17 cellular contexts compared by ENCODE assay signal in the genomic region with DNA sequence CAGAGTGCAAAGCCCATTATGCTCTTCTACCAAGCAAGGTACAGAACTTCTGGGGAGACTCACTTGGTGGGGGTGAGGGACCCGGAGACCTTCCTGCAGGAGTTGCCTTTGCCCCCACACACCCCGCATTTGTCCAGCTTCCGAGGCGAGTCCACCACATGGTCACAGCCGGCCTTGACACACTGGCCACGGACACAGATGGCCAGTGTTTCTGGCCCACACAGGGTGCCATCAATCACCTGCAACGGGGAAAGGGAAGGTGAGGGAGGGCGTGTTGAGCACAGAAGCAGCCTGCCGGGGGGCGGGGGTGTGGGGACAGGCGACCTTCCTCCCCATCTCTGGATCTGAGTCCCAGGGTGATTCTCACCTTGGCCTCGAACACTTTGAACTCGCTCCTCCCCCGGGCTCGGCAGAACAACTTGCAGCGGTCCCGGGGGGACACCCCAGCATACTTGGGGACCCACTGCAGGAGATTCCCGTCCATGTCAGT. TPM values are rescaled to one million over a fixed set of nuclear protein-coding genes. Genes with fewer than 3 reads are reported as not detected.
DNase-seq lines count a peak whose midpoint lies in the region; ATAC-seq and TF ChIP-seq lines count a peak whose summit lies in the region.
"Had no signal": no experiment of that assay in that cellular context is flagged by ENCODE, and none has a peak within 500 bp of the region (broad histone marks: within the 10 kb centered on the region; RNA-seq: fewer than 3 reads in every experiment).

No MANE protein-coding gene starts in this region.

- H3K9me3 ChIP-seq in right atrium auricular region: no peaks in the 10 kb centered on the region
- H3K9me3 ChIP-seq in muscle layer of colon (ENCODE audit: low read length): no peaks in the 10 kb centered on the region

- intact Hi-C loops in Right ventricle myocardium superior (cut with DNase I): no loop called here

- TF ChIP-seq CTCF in right atrium auricular region (IDR thresholded peaks at IDR 0.05): no peak

- H3K4me1 ChIP-seq in right atrium auricular region: peaks cover 0 to 42% of the 10 kb centered on the region in 2 donors
- H3K4me1 ChIP-seq in muscle layer of colon (ENCODE audit: insufficient read depth, low read length): peaks cover 56% of the 10 kb centered on the region

- H3K9ac ChIP-seq in muscle layer of colon (ENCODE audit: low read length): no peak overlapping the region

- ATAC-seq in Right ventricle myocardium superior (ENCODE audit: poor library complexity) (no peak), GM21367 (IDR thresholded peaks at IDR 0.05; ENCODE audit: unreplicated experiment) (no peak), HG03025 (IDR thresholded peaks at IDR 0.05; ENCODE audit: low FRiP score, unreplicated experiment) (no peak)

- H3K27me3 ChIP-seq in right atrium auricular region: no peaks in the 10 kb centered on the region
- no peaks in the 10 kb centered on the region for H3K27me3 ChIP-seq in muscle layer of colon (ENCODE audit: control insufficient read depth in 1 of 2, insufficient read depth in 2 of 2, low read length in 2 of 2)

- DNase-seq in right atrium auricular region (ENCODE audit: low spot score) (no peak), Right ventricle myocardium superior (no peak), glomerular visceral epithelial cell (ENCODE audit: extremely low spot score) (no peak), NCI-H1436 (lab: John Stamatoyannopoulos, UW) (no peak)
- DNase-seq: H9, Karpas-422, MM.1S, NCI-H1105 treated with DMSO at 0.1 percent for 48 hours, NCI-H1930, NCI-H2171, NCI-H510A had no signal

- H3K4me3 ChIP-seq in right atrium auricular region (no peak overlapping the region), muscle layer of colon (ENCODE audit: low read depth in 1 of 2, low read length in 2 of 2) (no peak overlapping the region)

- H3K36me3 ChIP-seq in right atrium auricular region: no peaks in the 10 kb centered on the region
- peaks cover 6% of the 10 kb centered on the region for H3K36me3 ChIP-seq in muscle layer of colon (ENCODE audit: insufficient read depth, low read length)

- H3K27ac ChIP-seq in right atrium auricular region: peak overlapping the region; percentile 71 to 72
- peak overlapping the region; percentile 76 for H3K27ac ChIP-seq in muscle layer of colon (ENCODE audit: low read depth, low read length)
- H3K27ac ChIP-seq in temporal lobe (ENCODE audit: low read depth, low read length): peak overlapping the region; percentile 4
- H3K27ac ChIP-seq: C4-2B had no signal

RNA-seq across cellular contexts. Expression of gene ADAMTS8, which starts 20.0 kb away (rescaled TPM):
- total RNA-seq in right atrium auricular region: 1 to 10 TPM; 2.5 to 7.8 TPM
- 0.48 TPM for total RNA-seq in Right ventricle myocardium superior
- 2.0 TPM for total RNA-seq in temporal lobe
- total RNA-seq: RPMI7951 had no signal

RNA-seq across cellular contexts. Expression of gene ADAMTS15, which starts 40.0 kb away (rescaled TPM):
- total RNA-seq in right atrium auricular region: 10 to 100 TPM; 17.5 to 21.2 TPM
- 43.5 TPM for total RNA-seq in Right ventricle myocardium superior
- total RNA-seq in temporal lobe: 2.5 TPM

Comparison
In these comparisons a context has a peak if more than half of its experiments do, and no peak if none do; other contexts are left out.
1. H3K27ac ChIP-seq: peak in every context shown above with its lines; median percentile 76 in muscle layer of colon; 72 in right atrium auricular region; 4 in temporal lobe.